In the genomic region with DNA sequence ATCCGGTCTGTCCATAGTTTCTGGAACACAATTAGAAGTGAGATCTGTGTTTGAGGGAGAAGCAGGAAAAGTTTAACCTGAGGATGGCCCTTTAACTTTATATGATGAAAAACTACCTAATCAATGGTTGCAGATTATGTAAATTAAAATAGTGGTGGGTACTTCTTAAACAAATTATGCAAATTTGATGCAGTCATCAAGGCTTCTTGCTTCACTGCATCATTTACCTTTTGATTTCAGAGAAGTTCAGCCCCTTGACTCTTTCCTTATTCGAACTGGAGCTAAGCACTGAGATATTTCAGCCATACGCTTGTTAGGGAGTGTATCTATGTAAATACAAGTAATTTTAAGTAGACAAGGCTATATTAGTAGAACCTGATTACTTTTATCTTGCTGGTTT, we compare ENCODE assay signal across 1 cellular context.
TF ChIP-seq lines count a peak whose summit lies in the region.

No MANE protein-coding gene starts in this region.

TF ChIP-seq in WTC11, 78 proteins besides CTCF, POLR2A, EP300 and RAD21 (continued from another document):
- no peak for TF ChIP-seq ZNF232 (CRISPR knock-in tag; IDR thresholded peaks at IDR 0.05)
- no peak for TF ChIP-seq TCF7 (CRISPR knock-in tag; IDR thresholded peaks at IDR 0.05; ENCODE audit: low read depth)
- TF ChIP-seq ELF4 (CRISPR knock-in tag; IDR thresholded peaks at IDR 0.05; ENCODE audit: low read depth) = no peak
- no peak for TF ChIP-seq NR3C1 (CRISPR knock-in tag; conservative IDR thresholded peaks at IDR 0.05; ENCODE audit: low read depth)
- TF ChIP-seq, protein P1, sequence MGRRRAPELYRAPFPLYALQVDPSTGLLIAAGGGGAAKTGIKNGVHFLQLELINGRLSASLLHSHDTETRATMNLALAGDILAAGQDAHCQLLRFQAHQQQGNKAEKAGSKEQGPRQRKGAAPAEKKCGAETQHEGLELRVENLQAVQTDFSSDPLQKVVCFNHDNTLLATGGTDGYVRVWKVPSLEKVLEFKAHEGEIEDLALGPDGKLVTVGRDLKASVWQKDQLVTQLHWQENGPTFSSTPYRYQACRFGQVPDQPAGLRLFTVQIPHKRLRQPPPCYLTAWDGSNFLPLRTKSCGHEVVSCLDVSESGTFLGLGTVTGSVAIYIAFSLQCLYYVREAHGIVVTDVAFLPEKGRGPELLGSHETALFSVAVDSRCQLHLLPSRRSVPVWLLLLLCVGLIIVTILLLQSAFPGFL (CRISPR knock-in tag; IDR thresholded peaks at IDR 0.05; ENCODE audit: borderline replicate concordance) = no peak
- no peak for TF ChIP-seq HMGA2 (CRISPR knock-in tag; IDR thresholded peaks at IDR 0.05)
- no peak for TF ChIP-seq E2F5 (CRISPR knock-in tag; IDR thresholded peaks at IDR 0.05)
- TF ChIP-seq PRDM15 (CRISPR knock-in tag; IDR thresholded peaks at IDR 0.05) = no peak
- TF ChIP-seq ZNF138 (CRISPR knock-in tag; conservative IDR thresholded peaks at IDR 0.05) = no peak
- TF ChIP-seq FOXP4 (CRISPR knock-in tag; IDR thresholded peaks at IDR 0.05) = no peak
- TF ChIP-seq, protein P2, sequence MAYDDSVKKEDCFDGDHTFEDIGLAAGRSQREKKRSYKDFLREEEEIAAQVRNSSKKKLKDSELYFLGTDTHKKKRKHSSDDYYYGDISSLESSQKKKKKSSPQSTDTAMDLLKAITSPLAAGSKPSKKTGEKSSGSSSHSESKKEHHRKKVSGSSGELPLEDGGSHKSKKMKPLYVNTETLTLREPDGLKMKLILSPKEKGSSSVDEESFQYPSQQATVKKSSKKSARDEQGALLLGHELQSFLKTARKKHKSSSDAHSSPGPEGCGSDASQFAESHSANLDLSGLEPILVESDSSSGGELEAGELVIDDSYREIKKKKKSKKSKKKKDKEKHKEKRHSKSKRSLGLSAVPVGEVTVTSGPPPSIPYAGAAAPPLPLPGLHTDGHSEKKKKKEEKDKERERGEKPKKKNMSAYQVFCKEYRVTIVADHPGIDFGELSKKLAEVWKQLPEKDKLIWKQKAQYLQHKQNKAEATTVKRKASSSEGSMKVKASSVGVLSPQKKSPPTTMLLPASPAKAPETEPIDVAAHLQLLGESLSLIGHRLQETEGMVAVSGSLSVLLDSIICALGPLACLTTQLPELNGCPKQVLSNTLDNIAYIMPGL (CRISPR knock-in tag; IDR thresholded peaks at IDR 0.05) = no peak
TF ChIP-seq in WTC11: peak in this region for 0.
